In the genomic region with DNA sequence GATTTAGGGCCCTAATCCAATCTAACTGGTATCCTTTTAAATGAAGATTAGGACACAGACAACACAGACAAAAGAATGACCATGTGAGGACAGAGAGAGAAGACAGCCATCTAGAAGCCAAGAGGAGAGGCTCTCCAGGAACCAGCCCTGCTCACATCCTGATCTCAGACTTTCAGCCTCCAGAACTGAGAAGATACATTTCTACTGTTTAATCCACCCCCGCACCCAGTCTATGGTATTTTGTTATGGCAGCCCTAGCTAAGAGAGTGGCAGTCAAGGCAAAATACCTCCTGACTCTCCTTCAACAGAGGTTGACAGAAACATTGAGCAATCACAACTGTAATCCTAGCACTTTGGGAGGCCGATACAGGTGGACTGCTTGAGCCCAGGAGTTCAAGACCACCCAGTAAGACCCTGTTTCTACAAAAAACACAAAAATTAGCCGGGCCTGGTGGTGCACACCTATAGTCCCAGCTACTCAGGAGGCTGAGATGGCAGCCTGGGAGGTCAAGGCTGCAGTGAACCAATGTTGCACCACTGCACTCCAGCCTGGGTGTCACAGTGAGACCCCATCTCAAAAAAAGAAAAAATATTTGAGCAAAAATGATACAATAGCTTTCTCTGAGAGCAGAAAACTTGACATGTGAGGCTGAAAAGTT, we compare ENCODE assay signal across 16 cellular contexts. TPM values are rescaled to one million over a fixed set of nuclear protein-coding genes. Genes with fewer than 3 reads are reported as not detected.
DNase-seq lines count a peak whose midpoint lies in the region; ATAC-seq and TF ChIP-seq lines count a peak whose summit lies in the region.
"Had no signal": no experiment of that assay in that cellular context is flagged by ENCODE, and none has a peak within 500 bp of the region (broad histone marks: within the 10 kb centered on the region; RNA-seq: fewer than 3 reads in every experiment).

No MANE protein-coding gene starts in this region.

- no peaks in the 10 kb centered on the region for H3K27me3 Mint-ChIP-seq in stimulated activated naive CD8-positive, alpha-beta T cell treated with anti-CD3 and anti-CD28 coated beads, Interleukin-15, Interleukin-2, amounts not matched to agents 100 ng/mL and 50 ng/mL, for 24 hours
- H3K27me3 Mint-ChIP-seq in brain: no peaks in the 10 kb centered on the region
- H3K27me3 Mint-ChIP-seq: central memory CD8-positive, alpha-beta T cell had no signal

- no peak for DNase-seq in stimulated activated naive CD8-positive, alpha-beta T cell treated with anti-CD3 and anti-CD28 coated beads, Interleukin-15, Interleukin-2, amounts not matched to agents 100 U/mL and 50 U/mL, for 24 hours
- DNase-seq in lower lobe of right lung (no peak), GM10266 (ENCODE audit: extremely low spot score) (no peak), Ammon's horn (ENCODE audit: low spot score) (no peak), spleen (no peak)
- DNase-seq: activated effector memory CD4-positive, alpha-beta T cell treated with Interleukin-2 at 50 U/mL for 16 hours; BE2C; EL; MM.1S; stimulated activated CD4-positive, alpha-beta T cell treated with anti-CD3 and anti-CD28 coated beads, Interleukin-4, amount 100 ng/mL, for 1 hour; stimulated activated naive CD4-positive, alpha-beta T cell had no signal

- TF ChIP-seq CTCF in brain (conservative IDR thresholded peaks at IDR 0.05): no peak
- no peak for TF ChIP-seq CTCF in lower lobe of right lung (IDR thresholded peaks at IDR 0.05)
- TF ChIP-seq CTCF in GM10266 (IDR thresholded peaks at IDR 0.05; ENCODE audit: control insufficient read depth, insufficient read depth, low read depth, missing control alignments): no peak
- no peak for TF ChIP-seq CTCF in spleen (IDR thresholded peaks at IDR 0.05 in 8 of 11, conservative IDR thresholded peaks at IDR 0.05 in 3 of 11)

- TF ChIP-seq POLR2A in spleen (IDR thresholded peaks at IDR 0.05): no peak

- no peak for ATAC-seq in stimulated activated naive CD8-positive, alpha-beta T cell treated with anti-CD3 and anti-CD28 coated beads, Interleukin-15, Interleukin-2, amounts not matched to agents 100 U/mL and 50 U/mL, for 24 hours
- ATAC-seq in lower lobe of right lung (peak; percentile 42 to 58), GM19035 (IDR thresholded peaks at IDR 0.05; ENCODE audit: unreplicated experiment) (no peak)

- H3K4me3 ChIP-seq in lower lobe of right lung: no peak overlapping the region
- no peak overlapping the region for H3K4me3 ChIP-seq in spleen
- H3K4me3 ChIP-seq: HAP-1 had no signal

- H3K9me3 Mint-ChIP-seq in stimulated activated naive CD8-positive, alpha-beta T cell treated with anti-CD3 and anti-CD28 coated beads, Interleukin-15, Interleukin-2, amounts not matched to agents 100 ng/mL and 50 ng/mL, for 24 hours: no peaks in the 10 kb centered on the region
- H3K9me3 Mint-ChIP-seq in brain: peaks cover 0 to 13% (median 2%) of the 10 kb centered on the region in 5 experiments
- H3K9me3 Mint-ChIP-seq: central memory CD8-positive, alpha-beta T cell had no signal

- peaks cover 61% of the 10 kb centered on the region for H3K4me1 Mint-ChIP-seq in stimulated activated naive CD8-positive, alpha-beta T cell treated with anti-CD3 and anti-CD28 coated beads, Interleukin-15, Interleukin-2, amounts not matched to agents 100 ng/mL and 50 ng/mL, for 24 hours (ENCODE audit: low read depth)
- peaks cover 32% of the 10 kb centered on the region for H3K4me1 Mint-ChIP-seq in brain

- H3K36me3 Mint-ChIP-seq in stimulated activated naive CD8-positive, alpha-beta T cell treated with anti-CD3 and anti-CD28 coated beads, Interleukin-15, Interleukin-2, amounts not matched to agents 100 ng/mL and 50 ng/mL, for 24 hours (ENCODE audit: low read depth): peaks cover 19% of the 10 kb centered on the region
- H3K36me3 Mint-ChIP-seq in brain: peaks cover 40% of the 10 kb centered on the region

- H3K36me3 ChIP-seq in lower lobe of right lung (no peaks in the 10 kb centered on the region), spleen (peaks cover 0 to 11% (median 0%) of the 10 kb centered on the region in 6 donors)
- H3K36me3 ChIP-seq: BE2C had no signal

- H3K27ac Mint-ChIP-seq in stimulated activated naive CD8-positive, alpha-beta T cell treated with anti-CD3 and anti-CD28 coated beads, Interleukin-15, Interleukin-2, amounts not matched to agents 100 ng/mL and 50 ng/mL, for 24 hours: peak overlapping the region; percentile 26
- H3K27ac Mint-ChIP-seq in brain: peak overlapping the region in 3 of 5 experiments; percentile 21 to 78 (median 37)

- intact Hi-C loops in lower lobe of right lung (cut with DNase I): no loop called here
- intact Hi-C loops in spleen (cut with DNase I; ENCODE audit: low total_unique reads): no loop called here

- H3K27me3 ChIP-seq in lower lobe of right lung (ENCODE audit: low read depth) (no peaks in the 10 kb centered on the region), spleen (replicated peaks in 1 of 7) (no peaks in the 10 kb centered on the region)
- H3K27me3 ChIP-seq: BE2C had no signal

- H3K4me1 ChIP-seq in lower lobe of right lung (peaks cover 31% of the 10 kb centered on the region), spleen (peaks cover 0 to 75% (median 37%) of the 10 kb centered on the region in 6 donors)
- H3K4me1 ChIP-seq: BE2C had no signal

- no peak overlapping the region for H3K4me3 Mint-ChIP-seq in stimulated activated naive CD8-positive, alpha-beta T cell treated with anti-CD3 and anti-CD28 coated beads, Interleukin-15, Interleukin-2, amounts not matched to agents 100 ng/mL and 50 ng/mL, for 24 hours
- no peak overlapping the region for H3K4me3 Mint-ChIP-seq in brain
- H3K4me3 Mint-ChIP-seq: central memory CD8-positive, alpha-beta T cell had no signal

- 91 to 98% (median 95%) methylated on average over 3 of the region's 3 CpGs for WGBS in spleen, 5 donors

- no peak overlapping the region for H3K27ac ChIP-seq in lower lobe of right lung
- no peak overlapping the region for H3K27ac ChIP-seq in spleen

- H3K9me3 ChIP-seq in lower lobe of right lung (no peaks in the 10 kb centered on the region), spleen (no peaks in the 10 kb centered on the region)
- H3K9me3 ChIP-seq: BE2C, HAP-1 had no signal

RNA-seq across cellular contexts. Expression of gene WDR33, which starts 34.7 kb away (rescaled TPM):
- polyA plus RNA-seq in brain (ENCODE audit: insufficient read depth, low read depth, low replicate concordance) (18.6 TPM), spleen (10 to 100 TPM; 15.4 to 18.4 (median 17.5) TPM)
- total RNA-seq in lower lobe of right lung (55.4 TPM), spleen (10 to 100 TPM; 56.6 to 85.3 (median 64.1) TPM)

Comparison
In these comparisons a context has a peak if more than half of its experiments do, and no peak if none do; other contexts are left out.
1. ATAC-seq: peak in lower lobe of right lung (2 of 2); none in stimulated activated naive CD8-positive, alpha-beta T cell treated with anti-CD3 and anti-CD28 coated beads, Interleukin-15, Interleukin-2, amounts not matched to agents 100 U/mL and 50 U/mL, for 24 hours (single experiment) and GM19035 (single experiment).